In genomic region chr19:39157997-39158389, GRCh38 we compare ENCODE assay signal across 27 cellular contexts. TPM values are rescaled to one million over a fixed set of nuclear protein-coding genes. Genes with fewer than 3 reads are reported as not detected.
A peak's percentile ranks its signal among the peaks of the same experiment; 100 is the strongest.
DNase-seq lines count a peak whose midpoint lies in the region; ATAC-seq and TF ChIP-seq lines count a peak whose summit lies in the region.
"Had no signal": no experiment of that assay in that cellular context is flagged by ENCODE, and none has a peak within 500 bp of the region (broad histone marks: within the 10 kb centered on the region; RNA-seq: fewer than 3 reads in every experiment).

No MANE protein-coding gene starts in this region.

- ATAC-seq in IMR-90 (ENCODE audit: low read depth): no peak
- ATAC-seq in effector memory CD8-positive, alpha-beta T cell (replicated peaks): no peak

- dilution Hi-C loops in IMR-90 (cut with HindIII; ENCODE audit: low sequenced_read_pairs, unreplicated experiment): no loop called here

- H2AK5ac ChIP-seq in IMR-90 (ENCODE audit: low read depth, low read length): no peak overlapping the region; the same call in 1 of the 2 replicates

- H3K4me1 ChIP-seq in IMR-90 (ENCODE audit: control insufficient read depth, insufficient read depth, low read length): peaks cover 26% of the 10 kb centered on the region
- H3K4me1 ChIP-seq: SJCRH30 had no signal

- WGBS in IMR-90 (ENCODE audit: extremely low coverage in 2 of 2, insufficient read length in 1 of 2), 2 experiments: 100% methylated on average over 3 of the region's 15 CpGs; no CpG with 5 or more reads in 1 of the 2 experiments

- TF ChIP-seq CTCF in IMR-90 (conservative IDR thresholded peaks at IDR 0.05; ENCODE audit: low read depth, low read length) (no peak), brain microvascular endothelial cell (IDR thresholded peaks at IDR 0.05; ENCODE audit: low read depth, low read length, missing control alignments) (no peak), nephron progenitor cell (IDR thresholded peaks at IDR 0.05) (no peak), type B pancreatic cell (conservative IDR thresholded peaks at IDR 0.05) (no peak)

- no peak for TF ChIP-seq POLR2A in IMR-90 (IDR thresholded peaks at IDR 0.05; ENCODE audit: low read depth, low read length)

- no peak overlapping the region; the same call in 1 of the 2 replicates for H3K4ac ChIP-seq in IMR-90 (ENCODE audit: low read depth, low read length)

- CTCF ChIA-PET in IMR-90 (lab: Yijun Ruan, JAX): no interaction called here

- peaks cover 55% of the 10 kb centered on the region for H4K20me1 ChIP-seq in IMR-90 (ENCODE audit: insufficient read depth, low read length)

- no peak overlapping the region for H2BK120ac ChIP-seq in IMR-90 (ENCODE audit: low read depth, low read length)

- H2BK5ac ChIP-seq in IMR-90 (ENCODE audit: low read depth, low read length, poor library complexity, severe bottlenecking): no peak overlapping the region

- no peak overlapping the region for H3K9ac ChIP-seq in IMR-90 (ENCODE audit: low read depth, low read length)

- H3K36me3 Mint-ChIP-seq in nephron progenitor cell (ENCODE audit: low read depth): peaks cover 8% of the 10 kb centered on the region
- peaks cover 7% of the 10 kb centered on the region for H3K36me3 Mint-ChIP-seq in type B pancreatic cell
- peaks cover 6% of the 10 kb centered on the region for H3K36me3 Mint-ChIP-seq in effector memory CD8-positive, alpha-beta T cell (ENCODE audit: insufficient read depth)

- H2AFZ ChIP-seq in IMR-90 (replicated peaks; ENCODE audit: low read length, poor library complexity): no peak overlapping the region

- peaks cover 41 to 87% of the 10 kb centered on the region in 2 experiments for H3K79me1 ChIP-seq in IMR-90 (ENCODE audit: low read depth in 1 of 2, low read length in 2 of 2)

- H3K36me3 ChIP-seq in IMR-90 (ENCODE audit: control insufficient read depth, insufficient read depth, low read length) (no peaks in the 10 kb centered on the region), brain microvascular endothelial cell (replicated peaks) (no peaks in the 10 kb centered on the region)
- H3K36me3 ChIP-seq: adrenal gland, colonic mucosa, Peyer's patch, right atrium auricular region, SJCRH30 had no signal

- H3K14ac ChIP-seq in IMR-90 (replicated peaks; ENCODE audit: low read depth, low read length): peak overlapping the region; percentile 24; the same call in 1 of the 2 replicates

- H3K27ac ChIP-seq in IMR-90 (ENCODE audit: insufficient read depth, low read length) (no peak overlapping the region), brain microvascular endothelial cell (no peak overlapping the region)
- H3K27ac ChIP-seq: adrenal gland, colonic mucosa, Peyer's patch, right atrium auricular region, SJCRH30 had no signal

- H3K4me1 Mint-ChIP-seq in nephron progenitor cell (peaks cover 59% of the 10 kb centered on the region), type B pancreatic cell (ENCODE audit: unreplicated experiment) (peaks cover 60% of the 10 kb centered on the region)
- H3K4me1 Mint-ChIP-seq in effector memory CD8-positive, alpha-beta T cell (ENCODE audit: low read depth in 2 of 2): peaks cover 34 to 41% of the 10 kb centered on the region in 2 donors

- H2AK9ac ChIP-seq in IMR-90 (replicated peaks; ENCODE audit: low read depth, low read length, poor library complexity): no peak overlapping the region

- H2BK15ac ChIP-seq in IMR-90 (ENCODE audit: low read depth, low read length): no peak overlapping the region

- H3K23ac ChIP-seq in IMR-90 (ENCODE audit: low read depth, low read length): 0 out of 2 replicates have a peak overlapping the region, but pooled peaks have one; percentile 5

- H3K4me3 ChIP-seq in IMR-90 (ENCODE audit: insufficient read depth, low read depth, low read length) (no peak overlapping the region), brain microvascular endothelial cell (ENCODE audit: low read depth, low read length) (peak overlapping the region; percentile 29)
- H3K4me3 ChIP-seq: adrenal gland, colonic mucosa, lung, Peyer's patch, right atrium auricular region, SJCRH30, tibial nerve had no signal

- no TSS peak for BruUV-seq in IMR-90 (replicated peaks; lab: Mats Ljungman, UMichigan)

- DNase-seq in IMR-90 (no peak), brain microvascular endothelial cell (no peak), nephron progenitor cell (no peak), type B pancreatic cell (ENCODE audit: extremely low spot score, unreplicated experiment) (no peak), DMS153 treated with DMSO at 0.1 percent for 48 hours (lab: John Stamatoyannopoulos, UW; ENCODE audit: unreplicated experiment) (no peak), activated gamma-delta T cell treated with Interleukin-2 at 50 U/mL for 16 hours (no peak)
- DNase-seq in effector memory CD8-positive, alpha-beta T cell: no peak
- DNase-seq: activated T-cell treated with anti-CD3 and anti-CD28 coated beads, Interleukin-2, amount 50 U/mL, for 24 hours; adrenal gland; colonic mucosa; DMS153; endodermal cell; kidney glomerular epithelial cell; NCI-H146; NCI-H524 treated with DMSO at 0.1 percent for 48 hours; occipital lobe; Peyer's patch; SJCRH30 had no signal

- H3K9me3 ChIP-seq in IMR-90 (ENCODE audit: control insufficient read depth, insufficient read depth, low read length): no peaks in the 10 kb centered on the region
- H3K9me3 ChIP-seq: adrenal gland, colonic mucosa, Peyer's patch, right atrium auricular region, SJCRH30, tibial nerve had no signal

- POLR2A ChIA-PET in IMR-90 (lab: Charles Lee; ENCODE audit: unreplicated experiment): no interaction called here

- no peak overlapping the region for H2BK20ac ChIP-seq in IMR-90 (ENCODE audit: low read depth, low read length)

- H3K18ac ChIP-seq in IMR-90 (ENCODE audit: low read depth, low read length): no peak overlapping the region

- H3K4me3 Mint-ChIP-seq in nephron progenitor cell (no peak overlapping the region), type B pancreatic cell (peak overlapping the region; percentile 30)
- H3K4me3 Mint-ChIP-seq in effector memory CD8-positive, alpha-beta T cell: no peak overlapping the region
- H3K4me3 Mint-ChIP-seq: activated T-cell treated with anti-CD3 and anti-CD28 coated beads, Interleukin-2, amount 50 U/mL, for 24 hours; CD8-positive, alpha-beta memory T cell; endodermal cell; stimulated activated naive CD8-positive, alpha-beta T cell treated with anti-CD3 and anti-CD28 coated beads, Interleukin-15, Interleukin-2, amounts not matched to agents 100 ng/mL and 50 ng/mL, for 24 hours had no signal

- TF ChIP-seq RAD21 in IMR-90 (IDR thresholded peaks at IDR 0.05; ENCODE audit: low read length): no peak

- H4K5ac ChIP-seq in IMR-90 (ENCODE audit: low read depth, low read length): no peak overlapping the region

- H4K91ac ChIP-seq in IMR-90 (ENCODE audit: insufficient read depth, low read depth, low read length): no peak overlapping the region

- H3K27me3 ChIP-seq in IMR-90 (ENCODE audit: control insufficient read depth, insufficient read depth, low read length) (no peaks in the 10 kb centered on the region), brain microvascular endothelial cell (replicated peaks) (no peaks in the 10 kb centered on the region)
- H3K27me3 ChIP-seq: adrenal gland, colonic mucosa, Peyer's patch, right atrium auricular region, SJCRH30, tibial nerve had no signal

- in situ Hi-C loops in IMR-90 (cut with MboI; ENCODE audit: low sequenced_read_pairs) (no loop called here), brain microvascular endothelial cell (cut with HindIII; ENCODE audit: low pct_ligation_motif_present, low sequenced_read_pairs) (no loop called here)

- 0 out of 2 replicates have a peak overlapping the region, but pooled peaks have one; percentile 6 for H3K4me2 ChIP-seq in IMR-90 (ENCODE audit: low read depth, low read length)

- H3K9me1 ChIP-seq in IMR-90 (ENCODE audit: insufficient read depth, low read length): peaks cover 30% of the 10 kb centered on the region

- intact Hi-C loops in IMR-90 (cut with micrococcal nuclease): no loop called here

- peak overlapping the region; percentile 21 for H3K27ac Mint-ChIP-seq in nephron progenitor cell
- H3K27ac Mint-ChIP-seq in type B pancreatic cell: peak overlapping the region; percentile 30
- peak overlapping the region in 1 of 2 donors; percentile 68 for H3K27ac Mint-ChIP-seq in effector memory CD8-positive, alpha-beta T cell
- H3K27ac Mint-ChIP-seq: activated T-cell treated with anti-CD3 and anti-CD28 coated beads, Interleukin-2, amount 50 U/mL, for 24 hours; stimulated activated naive CD8-positive, alpha-beta T cell treated with anti-CD3 and anti-CD28 coated beads, Interleukin-15, Interleukin-2, amounts not matched to agents 100 ng/mL and 50 ng/mL, for 24 hours had no signal

- no peak overlapping the region for H3K56ac ChIP-seq in IMR-90 (ENCODE audit: extremely low read depth, insufficient read depth, low read length)

- H3K27me3 Mint-ChIP-seq in nephron progenitor cell (ENCODE audit: low read depth, poor library complexity): no peaks in the 10 kb centered on the region
- no peaks in the 10 kb centered on the region for H3K27me3 Mint-ChIP-seq in type B pancreatic cell
- no peaks in the 10 kb centered on the region for H3K27me3 Mint-ChIP-seq in effector memory CD8-positive, alpha-beta T cell
- H3K27me3 Mint-ChIP-seq: activated T-cell treated with anti-CD3 and anti-CD28 coated beads, Interleukin-2, amount 50 U/mL, for 24 hours; CD8-positive, alpha-beta memory T cell; stimulated activated naive CD8-positive, alpha-beta T cell treated with anti-CD3 and anti-CD28 coated beads, Interleukin-15, Interleukin-2, amounts not matched to agents 100 ng/mL and 50 ng/mL, for 24 hours had no signal

- H4K8ac ChIP-seq in IMR-90 (ENCODE audit: low read depth in 2 of 2, low read length in 2 of 2): no peak overlapping the region

- peaks cover 4% of the 10 kb centered on the region for H3K9me3 Mint-ChIP-seq in nephron progenitor cell
- H3K9me3 Mint-ChIP-seq in type B pancreatic cell: peaks cover 5% of the 10 kb centered on the region
- no peaks in the 10 kb centered on the region for H3K9me3 Mint-ChIP-seq in effector memory CD8-positive, alpha-beta T cell
- H3K9me3 Mint-ChIP-seq: activated T-cell treated with anti-CD3 and anti-CD28 coated beads, Interleukin-2, amount 50 U/mL, for 24 hours; CD8-positive, alpha-beta memory T cell; endodermal cell; stimulated activated naive CD8-positive, alpha-beta T cell treated with anti-CD3 and anti-CD28 coated beads, Interleukin-15, Interleukin-2, amounts not matched to agents 100 ng/mL and 50 ng/mL, for 24 hours had no signal

RNA-seq across cellular contexts. Expression of gene PAK4, which starts 32.4 kb away (rescaled TPM):
- total RNA-seq in IMR-90 (2012; rRNA removed): 2.0 and 2.8 TPM in 2 replicates
- 27.2 and 35.5 TPM in 2 replicates for polyA plus RNA-seq in IMR-90 (2012; rRNA removed)
- 52.9 and 64.1 TPM in 2 replicates for polyA plus RNA-seq in IMR-90 (2012; cell fraction: cytosol; rRNA removed)
- 26.9 and 44.9 TPM in 2 replicates for polyA plus RNA-seq in IMR-90 (2012; cell fraction: nucleus; rRNA removed; ENCODE audit: low replicate concordance)
- total RNA-seq in type B pancreatic cell (ENCODE audit: low replicate concordance): 52.1 and 64.3 TPM in 2 replicates

RNA-seq across cellular contexts. Expression of gene NCCRP1, which starts 38.8 kb away (rescaled TPM):
- total RNA-seq in IMR-90 (2012; rRNA removed) (not detected in 2 replicates), type B pancreatic cell (ENCODE audit: low replicate concordance) (19.0 and 22.6 TPM in 2 replicates)
- polyA plus RNA-seq in IMR-90 (2012; rRNA removed): not detected in 2 replicates
- polyA plus RNA-seq in IMR-90 (2012; cell fraction: cytosol; rRNA removed): not detected in 2 replicates
- 0.02 and 0.03 TPM in 2 replicates for polyA plus RNA-seq in IMR-90 (2012; cell fraction: nucleus; rRNA removed; ENCODE audit: low replicate concordance)
- total RNA-seq: activated CD8-positive, alpha-beta memory T cell treated with anti-CD3 and anti-CD28 coated beads for 36 hours; CD8-positive, alpha-beta memory T cell; colonic mucosa; HT1080; occipital lobe; right atrium auricular region; T-helper 1 cell treated with Interleukin-12 subunit alpha and Interleukin-12 subunit beta and Interleukin-4 antibody, amounts not matched to agents 30 ng/mL and 1 ng/mL, for 36 hours; tibial nerve had no signal
- polyA plus RNA-seq: CD8-positive, alpha-beta memory T cell had no signal

RNA-seq across cellular contexts. Expression of gene SYCN, which starts 46.1 kb away (rescaled TPM):
- total RNA-seq in IMR-90 (2012; rRNA removed): not detected in 2 replicates
- polyA plus RNA-seq in IMR-90 (2012; rRNA removed): not detected in 2 replicates
- not detected in 2 replicates for polyA plus RNA-seq in IMR-90 (2012; cell fraction: cytosol; rRNA removed)
- not detected in 2 replicates for polyA plus RNA-seq in IMR-90 (2012; cell fraction: nucleus; rRNA removed; ENCODE audit: low replicate concordance)
- total RNA-seq in type B pancreatic cell (ENCODE audit: low replicate concordance): not detected in 2 replicates
- total RNA-seq: activated CD8-positive, alpha-beta memory T cell treated with anti-CD3 and anti-CD28 coated beads for 36 hours; CD8-positive, alpha-beta memory T cell; endodermal cell; G401; HT1080; lung; occipital lobe; Peyer's patch; right atrium auricular region; SJCRH30; T-helper 1 cell treated with Interleukin-12 subunit alpha and Interleukin-12 subunit beta and Interleukin-4 antibody, amounts not matched to agents 30 ng/mL and 1 ng/mL, for 36 hours had no signal
- polyA plus RNA-seq: adrenal gland; CD8-positive, alpha-beta memory T cell had no signal

Comparison
In these comparisons a context has a peak if more than half of its experiments do, and no peak if none do; other contexts are left out.
1. RNA of gene PAK4, which starts 32.4 kb away (total RNA-seq): 52.1 to 64.3 TPM in type B pancreatic cell; 2.0 to 2.8 TPM in IMR-90; every median in the first group is over 10 times any median in the second.
2. RNA of gene NCCRP1, which starts 38.8 kb away (total RNA-seq): 19.0 to 22.6 TPM in type B pancreatic cell; not detected in IMR-90; every median in the first group is over 10 times any median in the second.